26 cellular contexts compared by ENCODE assay signal in the genomic region with DNA sequence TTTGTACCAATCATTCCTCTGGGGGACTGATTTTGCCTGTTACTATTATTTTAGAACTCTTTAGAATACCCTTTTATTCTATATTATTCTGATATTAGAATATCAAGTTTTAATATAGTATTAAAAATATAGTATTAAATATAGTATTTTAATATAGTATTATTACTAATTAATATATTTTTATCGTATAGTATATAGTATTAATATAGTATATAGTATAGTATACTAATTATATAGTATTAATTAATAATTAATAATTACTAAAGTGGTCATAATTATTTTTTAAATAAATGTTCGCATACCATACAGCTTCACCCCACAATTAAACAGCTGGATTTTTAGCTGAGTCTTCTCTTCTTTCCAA.
DNase-seq lines count a peak whose midpoint lies in the region; ATAC-seq, FAIRE-seq and TF ChIP-seq lines count a peak whose summit lies in the region.
"Had no signal": no experiment of that assay in that cellular context is flagged by ENCODE, and none has a peak within 500 bp of the region (broad histone marks: within the 10 kb centered on the region; RNA-seq: fewer than 3 reads in every experiment).

No MANE protein-coding gene starts in this region.

- no peak overlapping the region for H4K8ac ChIP-seq in trophoblast cell (ENCODE audit: low read depth, low read length)

- H3K79me1 ChIP-seq in trophoblast cell (ENCODE audit: low read length), result peaks cover 13% of the 10 kb centered on the region

- FAIRE-seq in small intestine (lab: Jason Lieb, UNC), result peak; percentile 33
- FAIRE-seq: GM19239 had no signal

- no peak overlapping the region for H2AFZ ChIP-seq in hepatocyte
- H2AFZ ChIP-seq in trophoblast cell (ENCODE audit: insufficient read depth, low read length, poor library complexity), result no peak overlapping the region

- no peak for ATAC-seq in WTC11
- ATAC-seq in HG03378 (IDR thresholded peaks at IDR 0.05; ENCODE audit: unreplicated experiment), result no peak
- ATAC-seq: esophagus mucosa, foreskin keratinocyte, psoas muscle had no signal

- in situ Hi-C loops in GM13976 (cut with MboI; ENCODE audit: low sequenced_read_pairs, unreplicated experiment), result no loop called here

- WGBS in hepatocyte (ENCODE audit: low lambda C conversion rate, missing lambda C conversion rate), result 88% methylated on average over 2 of the region's 2 CpGs
- 70 to 88% (median 82%) methylated on average over 2 of the region's 2 CpGs for WGBS in small intestine, 3 donors
- no CpG with 5 or more reads among the region's 2 CpGs for WGBS in trophoblast cell (ENCODE audit: extremely low coverage, insufficient coverage, insufficient read length)

- no peak for TF ChIP-seq CTCF in WTC11 (IDR thresholded peaks at IDR 0.05)
- no peak for TF ChIP-seq CTCF in hepatocyte (IDR thresholded peaks at IDR 0.05; ENCODE audit: poor library complexity)
- no peak for TF ChIP-seq CTCF in GM13976 (IDR thresholded peaks at IDR 0.05; ENCODE audit: borderline replicate concordance, control extremely low read depth, extremely low read depth, insufficient read depth, missing control alignments)

- CTCF ChIA-PET in CD4-positive, alpha-beta memory T cell (lab: Charles Lee; ENCODE audit: partially characterized antibody), result interaction anchor here (0.9 to 6.0 kb wide), 8 partner anchors 13 to 319 kb away, joined by 3 to 57 read pairs (median 6); no protein-coding TSS in a partner anchor
- CTCF ChIA-PET in WTC11 (lab: Charles Lee), result interaction anchor here (0.6 to 3.4 kb wide), 6 partner anchors 13 to 558 kb away, joined by 3 to 16 read pairs (median 6); no protein-coding TSS in a partner anchor

- peaks cover 52% of the 10 kb centered on the region for H3K4me1 ChIP-seq in CD4-positive, alpha-beta memory T cell (ENCODE audit: insufficient read depth, low read length)
- H3K4me1 ChIP-seq in hepatocyte (ENCODE audit: insufficient read depth) (peaks cover 21% of the 10 kb centered on the region), small intestine (ENCODE audit: control insufficient read depth in 2 of 2, insufficient read depth in 1 of 2, low read depth in 1 of 2, low read length in 1 of 2) (peaks cover 0 to 3% of the 10 kb centered on the region in 2 donors), trophoblast cell (ENCODE audit: control insufficient read depth in 1 of 2, insufficient read depth in 2 of 2, low read length in 2 of 2) (peaks cover 41 to 58% of the 10 kb centered on the region in 2 experiments)
- H3K4me1 ChIP-seq: foreskin keratinocyte, psoas muscle, thyroid gland had no signal

- no peak overlapping the region for H3K9ac ChIP-seq in trophoblast cell (ENCODE audit: low read length)

- no peaks in the 10 kb centered on the region for H3K27me3 ChIP-seq in CD4-positive, alpha-beta memory T cell (ENCODE audit: insufficient read depth, low read length)
- H3K27me3 ChIP-seq in hepatocyte (no peaks in the 10 kb centered on the region), small intestine (ENCODE audit: control insufficient read depth in 2 of 2, insufficient read depth in 2 of 2, low read length in 2 of 2) (peaks cover 0 to 2% of the 10 kb centered on the region in 2 donors), trophoblast cell (ENCODE audit: insufficient read depth, low read length) (no peaks in the 10 kb centered on the region)
- H3K27me3 ChIP-seq: spleen, thyroid gland had no signal

- H4K12ac ChIP-seq in trophoblast cell (ENCODE audit: low read depth, low read length), result no peak overlapping the region

- H3K9me2 ChIP-seq in hepatocyte (replicated peaks; ENCODE audit: insufficient read depth), result no peaks in the 10 kb centered on the region

- no peaks in the 10 kb centered on the region for H3K9me3 ChIP-seq in CD4-positive, alpha-beta memory T cell (ENCODE audit: control insufficient read depth in 1 of 2, low read length in 2 of 2)
- H3K9me3 ChIP-seq in hepatocyte (ENCODE audit: low read depth) (no peaks in the 10 kb centered on the region), small intestine (ENCODE audit: control insufficient read depth, low read depth) (no peaks in the 10 kb centered on the region), trophoblast cell (ENCODE audit: insufficient read depth, low read depth, low read length) (no peaks in the 10 kb centered on the region)
- H3K9me3 ChIP-seq: psoas muscle, spleen, thyroid gland had no signal

- no peak overlapping the region for H3K23ac ChIP-seq in trophoblast cell (ENCODE audit: low read length)

- H3K4me3 ChIP-seq in CD4-positive, alpha-beta memory T cell (ENCODE audit: low read length in 2 of 2), result no peak overlapping the region
- H3K4me3 ChIP-seq in hepatocyte, result no peak overlapping the region
- H3K4me3 ChIP-seq in small intestine (ENCODE audit: low read depth in 1 of 2, low read length in 2 of 2), result no peak overlapping the region
- H3K4me3 ChIP-seq in trophoblast cell (ENCODE audit: low read depth, low read length), result no peak overlapping the region
- H3K4me3 ChIP-seq: psoas muscle, spleen, thyroid gland had no signal

- POLR2A ChIA-PET in CD4-positive, alpha-beta memory T cell (lab: Charles Lee; ENCODE audit: partially characterized antibody), result interaction anchor here (0.7 to 6.4 kb wide), 6 partner anchors 14 to 74 kb away, joined by 3 to 78 read pairs (median 5); a partner anchor contains a TSS
- POLR2A ChIA-PET in WTC11 (lab: Charles Lee), result interaction anchor here (0.8 kb wide), 1 partner anchor 11 kb away, joined by 3 read pairs; no protein-coding TSS in a partner anchor

- no peak overlapping the region for H2BK120ac ChIP-seq in trophoblast cell (ENCODE audit: insufficient read depth, low read length, poor library complexity)

- no peaks in the 10 kb centered on the region for H4K20me1 ChIP-seq in hepatocyte (ENCODE audit: insufficient read depth, poor library complexity, severe bottlenecking)

- no peaks in the 10 kb centered on the region for H3K36me3 Mint-ChIP-seq in CD4-positive, alpha-beta memory T cell
- H3K36me3 Mint-ChIP-seq in WTC11, result no peaks in the 10 kb centered on the region
- H3K36me3 Mint-ChIP-seq: activated CD4-positive, alpha-beta memory T cell treated with anti-CD3 and anti-CD28 coated beads for 36 hours; activated naive CD8-positive, alpha-beta T cell treated with anti-CD3 and anti-CD28 coated beads for 36 hours; memory B cell had no signal

- no peaks in the 10 kb centered on the region for H3K36me3 ChIP-seq in CD4-positive, alpha-beta memory T cell (ENCODE audit: insufficient read depth, low read length)
- H3K36me3 ChIP-seq in hepatocyte (replicated peaks; ENCODE audit: insufficient read depth, low read depth) (no peaks in the 10 kb centered on the region), small intestine (ENCODE audit: control insufficient read depth in 2 of 2, insufficient read depth in 2 of 2, low read length in 2 of 2) (no peaks in the 10 kb centered on the region), trophoblast cell (ENCODE audit: control insufficient read depth in 1 of 2, insufficient read depth in 2 of 2, low read length in 2 of 2) (no peaks in the 10 kb centered on the region)
- H3K36me3 ChIP-seq: spleen, thyroid gland had no signal

- DNase-seq in CD4-positive, alpha-beta memory T cell, result no peak
- DNase-seq in WTC11 (ENCODE audit: low spot score) (no peak), hepatocyte (ENCODE audit: low spot score) (no peak), small intestine (no peak), trophoblast cell (no peak), GM13976 (ENCODE audit: low spot score) (no peak)
- DNase-seq in stimulated activated CD4-positive, alpha-beta T cell treated with anti-CD3 and anti-CD28 coated beads, Interleukin-1b, Interleukin-23, amount 100 ng/mL, for 48 hours, result no peak
- DNase-seq: activated B cell treated with CpG ODN at 0.5 μM for 24 hours; activated CD4-positive, alpha-beta memory T cell treated with anti-CD3 and anti-CD28 coated beads for 36 hours; activated CD8-positive, alpha-beta memory T cell treated with anti-CD3 and anti-CD28 coated beads, Interleukin-2, amount 50 U/mL, for 48 hours; activated effector memory CD4-positive, alpha-beta T cell treated with Interleukin-2 at 50 U/mL for 16 hours; activated naive CD8-positive, alpha-beta T cell treated with anti-CD3 and anti-CD28 coated beads for 36 hours; effector CD8-positive, alpha-beta T cell; foreskin keratinocyte; IMR-90; NCI-H2029 treated with DMSO at 0.1 percent for 48 hours; NCI-H226; psoas muscle; spleen; stimulated activated CD4-positive, alpha-beta T cell treated with anti-CD3 and anti-CD28 coated beads, Interleukin-4, amount 100 ng/mL, for 1 hour; stimulated activated naive CD4-positive, alpha-beta T cell; thyroid gland had no signal

- H2BK12ac ChIP-seq in trophoblast cell (ENCODE audit: low read length), result no peak overlapping the region

- H2BK5ac ChIP-seq in trophoblast cell (ENCODE audit: low read depth, low read length, poor library complexity), result no peak overlapping the region

- intact Hi-C loops in CD4-positive, alpha-beta memory T cell (cut with micrococcal nuclease), result loop anchor here (5.0 kb wide), 2 partner anchors 37 to 62 kb away; no protein-coding TSS in a partner anchor

- H3K4me2 ChIP-seq in hepatocyte (no peak overlapping the region), trophoblast cell (ENCODE audit: low read length) (no peak overlapping the region)

- H4K91ac ChIP-seq in trophoblast cell (ENCODE audit: low read depth, low read length), result no peak overlapping the region

- H2AK5ac ChIP-seq in trophoblast cell (ENCODE audit: low read length), result no peak overlapping the region

- H3K4me1 Mint-ChIP-seq in CD4-positive, alpha-beta memory T cell, result peaks cover 34 to 67% (median 50%) of the 10 kb centered on the region in 4 donors
- H3K4me1 Mint-ChIP-seq in WTC11, result peaks cover 30% of the 10 kb centered on the region

- no peak overlapping the region for H3K18ac ChIP-seq in trophoblast cell (ENCODE audit: low read length)

- no peak overlapping the region for H3K27ac ChIP-seq in CD4-positive, alpha-beta memory T cell (ENCODE audit: low read depth, low read length)
- peak overlapping the region; percentile 18 for H3K27ac ChIP-seq in hepatocyte
- no peak overlapping the region for H3K27ac ChIP-seq in small intestine (ENCODE audit: low read depth in 1 of 2, low read length in 1 of 2)
- no peak overlapping the region for H3K27ac ChIP-seq in trophoblast cell (ENCODE audit: low read depth, low read length)
- H3K27ac ChIP-seq: foreskin keratinocyte, psoas muscle, thyroid gland had no signal

- no peaks in the 10 kb centered on the region for H3K9me3 Mint-ChIP-seq in CD4-positive, alpha-beta memory T cell
- no peaks in the 10 kb centered on the region for H3K9me3 Mint-ChIP-seq in WTC11
- H3K9me3 Mint-ChIP-seq: activated B cell treated with CpG ODN at 0.5 μM for 24 hours; activated CD4-positive, alpha-beta memory T cell treated with anti-CD3 and anti-CD28 coated beads for 36 hours; activated naive CD8-positive, alpha-beta T cell treated with anti-CD3 and anti-CD28 coated beads for 36 hours; memory B cell had no signal

- H3K27ac Mint-ChIP-seq in CD4-positive, alpha-beta memory T cell, result peak overlapping the region in 6 of 7 donors; percentile 42 to 97 (median 77)
- H3K27ac Mint-ChIP-seq in WTC11, result no peak overlapping the region
- H3K27ac Mint-ChIP-seq: activated B cell treated with CpG ODN at 0.5 μM for 24 hours; activated CD4-positive, alpha-beta memory T cell treated with anti-CD3 and anti-CD28 coated beads for 36 hours; activated naive CD8-positive, alpha-beta T cell treated with anti-CD3 and anti-CD28 coated beads for 36 hours; memory B cell had no signal

- H3K79me2 ChIP-seq in hepatocyte, result no peaks in the 10 kb centered on the region
- no peaks in the 10 kb centered on the region for H3K79me2 ChIP-seq in trophoblast cell (ENCODE audit: control insufficient read depth, insufficient read depth, low read length, poor library complexity)

- H3K14ac ChIP-seq in trophoblast cell (ENCODE audit: low read length), result no peak overlapping the region

- no peaks in the 10 kb centered on the region for H3K27me3 Mint-ChIP-seq in CD4-positive, alpha-beta memory T cell
- no peaks in the 10 kb centered on the region; the same call in 1 of the 2 replicates for H3K27me3 Mint-ChIP-seq in WTC11 (ENCODE audit: low read depth)
- H3K27me3 Mint-ChIP-seq: activated CD4-positive, alpha-beta memory T cell treated with anti-CD3 and anti-CD28 coated beads for 36 hours; activated naive CD8-positive, alpha-beta T cell treated with anti-CD3 and anti-CD28 coated beads for 36 hours had no signal

- H3K4ac ChIP-seq in trophoblast cell (ENCODE audit: low read depth, low read length), result no peak overlapping the region

- peak overlapping the region in 1 of 8 donors; percentile 17 for H3K4me3 Mint-ChIP-seq in CD4-positive, alpha-beta memory T cell
- H3K4me3 Mint-ChIP-seq in WTC11, result no peak overlapping the region
- H3K4me3 Mint-ChIP-seq: activated B cell treated with CpG ODN at 0.5 μM for 24 hours; activated CD4-positive, alpha-beta memory T cell treated with anti-CD3 and anti-CD28 coated beads for 36 hours; activated naive CD8-positive, alpha-beta T cell treated with anti-CD3 and anti-CD28 coated beads for 36 hours; memory B cell had no signal
